Comparison of ENCODE assay signal across 1 cellular context in genomic region chr1:155061381-155062150, GRCh38.
TF ChIP-seq lines count a peak whose summit lies in the region.

No MANE protein-coding gene starts in this region.

TF ChIP-seq in GM12878, 131 proteins besides CTCF, POLR2A, EP300 and RAD21 (continued from another document and continues in another):
- TF ChIP-seq ETV6 (conservative IDR thresholded peaks at IDR 0.05 in 1 of 2, IDR thresholded peaks at IDR 0.05 in 1 of 2; ENCODE audit: borderline replicate concordance in 1 of 2, low read depth in 1 of 2) (no peak), CUX1 (IDR thresholded peaks at IDR 0.05; ENCODE audit: insufficient replicate concordance, low read depth, low read length) (no peak), RELA (IDR thresholded peaks at IDR 0.05; ENCODE audit: borderline replicate concordance, partially characterized antibody) (no peak), PAX5 (IDR thresholded peaks at IDR 0.05; ENCODE audit: borderline replicate concordance, low read depth, low read length) (0 out of 2 replicates have a peak, but pooled peaks have one; percentile 25), IKZF1 (conservative IDR thresholded peaks at IDR 0.05) (0 out of 2 replicates have a peak, but pooled peaks have one; percentile 21), ZNF24 (IDR thresholded peaks at IDR 0.05) (no peak), GABPA (IDR thresholded peaks at IDR 0.05; ENCODE audit: low read depth) (no peak), MYB (IDR thresholded peaks at IDR 0.05; ENCODE audit: borderline replicate concordance, low read depth, low read length) (no peak), ELK1 (IDR thresholded peaks at IDR 0.05; ENCODE audit: low read depth, low read length) (no peak), IKZF2 (IDR thresholded peaks at IDR 0.05) (0 out of 4 replicates have a peak, but pooled peaks of 1 of the 2 experiments have one; percentile 6), NFIC (IDR thresholded peaks at IDR 0.05; ENCODE audit: low read depth, low read length) (no peak), TBL1XR1 (IDR thresholded peaks at IDR 0.05; ENCODE audit: low read depth, low read length) (no peak; the same call in 1 of the 2 replicates), FOS (IDR thresholded peaks at IDR 0.05; ENCODE audit: borderline replicate concordance, extremely low read depth, insufficient read length) (no peak), STAT1 (conservative IDR thresholded peaks at IDR 0.05) (peak; percentile 18; the same call in 1 of the 2 replicates), SMAD1 (IDR thresholded peaks at IDR 0.05; ENCODE audit: low read depth, partially characterized antibody) (peak; percentile 78), ZNF207 (IDR thresholded peaks at IDR 0.05; ENCODE audit: borderline replicate concordance) (no peak), SUPT20H (IDR thresholded peaks at IDR 0.05; ENCODE audit: borderline replicate concordance, control insufficient read depth, low read depth, low read length) (no peak), MEF2B (IDR thresholded peaks at IDR 0.05; ENCODE audit: partially characterized antibody, poor library complexity, severe bottlenecking) (peak; percentile 98), RELB (IDR thresholded peaks at IDR 0.05; ENCODE audit: low read depth) (peak; percentile 14; the same call in 1 of the 2 replicates), CHD2 (IDR thresholded peaks at IDR 0.05; ENCODE audit: borderline replicate concordance, low read depth, low read length) (no peak), ZNF622 (IDR thresholded peaks at IDR 0.05) (no peak), PRDM15 (CRISPR knock-in tag; IDR thresholded peaks at IDR 0.05) (no peak), POLR2AphosphoS2 (IDR thresholded peaks at IDR 0.05; ENCODE audit: low read depth, low read length) (peak; percentile 51; the same call in 1 of the 2 replicates), ASH2L (IDR thresholded peaks at IDR 0.05; ENCODE audit: borderline replicate concordance, low read depth) (no peak), CBX5 (IDR thresholded peaks at IDR 0.05; ENCODE audit: low read depth) (no peak), PAX8 (IDR thresholded peaks at IDR 0.05) (no peak), NR2C1 (IDR thresholded peaks at IDR 0.05) (no peak), ATF7 (IDR thresholded peaks at IDR 0.05; ENCODE audit: low read depth) (no peak), BACH1 (IDR thresholded peaks at IDR 0.05; ENCODE audit: borderline replicate concordance) (no peak), ZNF384 (IDR thresholded peaks at IDR 0.05; ENCODE audit: borderline replicate concordance, low read depth, low read length) (no peak), SIN3A (IDR thresholded peaks at IDR 0.05; ENCODE audit: low read depth, low read length) (no peak), SMAD5 (IDR thresholded peaks at IDR 0.05; ENCODE audit: low read depth) (no peak), ATF2 (IDR thresholded peaks at IDR 0.05; ENCODE audit: low read length) (no peak), HDAC6 (IDR thresholded peaks at IDR 0.05; ENCODE audit: unreplicated experiment) (no peak), RFX5 (IDR thresholded peaks at IDR 0.05; ENCODE audit: low read depth, low read length) (no peak)
- TF ChIP-seq, protein P1, sequence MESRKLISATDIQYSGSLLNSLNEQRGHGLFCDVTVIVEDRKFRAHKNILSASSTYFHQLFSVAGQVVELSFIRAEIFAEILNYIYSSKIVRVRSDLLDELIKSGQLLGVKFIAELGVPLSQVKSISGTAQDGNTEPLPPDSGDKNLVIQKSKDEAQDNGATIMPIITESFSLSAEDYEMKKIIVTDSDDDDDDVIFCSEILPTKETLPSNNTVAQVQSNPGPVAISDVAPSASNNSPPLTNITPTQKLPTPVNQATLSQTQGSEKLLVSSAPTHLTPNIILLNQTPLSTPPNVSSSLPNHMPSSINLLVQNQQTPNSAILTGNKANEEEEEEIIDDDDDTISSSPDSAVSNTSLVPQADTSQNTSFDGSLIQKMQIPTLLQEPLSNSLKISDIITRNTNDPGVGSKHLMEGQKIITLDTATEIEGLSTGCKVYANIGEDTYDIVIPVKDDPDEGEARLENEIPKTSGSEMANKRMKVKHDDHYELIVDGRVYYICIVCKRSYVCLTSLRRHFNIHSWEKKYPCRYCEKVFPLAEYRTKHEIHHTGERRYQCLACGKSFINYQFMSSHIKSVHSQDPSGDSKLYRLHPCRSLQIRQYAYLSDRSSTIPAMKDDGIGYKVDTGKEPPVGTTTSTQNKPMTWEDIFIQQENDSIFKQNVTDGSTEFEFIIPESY (IDR thresholded peaks at IDR 0.05) = no peak
- TF ChIP-seq, protein P2, sequence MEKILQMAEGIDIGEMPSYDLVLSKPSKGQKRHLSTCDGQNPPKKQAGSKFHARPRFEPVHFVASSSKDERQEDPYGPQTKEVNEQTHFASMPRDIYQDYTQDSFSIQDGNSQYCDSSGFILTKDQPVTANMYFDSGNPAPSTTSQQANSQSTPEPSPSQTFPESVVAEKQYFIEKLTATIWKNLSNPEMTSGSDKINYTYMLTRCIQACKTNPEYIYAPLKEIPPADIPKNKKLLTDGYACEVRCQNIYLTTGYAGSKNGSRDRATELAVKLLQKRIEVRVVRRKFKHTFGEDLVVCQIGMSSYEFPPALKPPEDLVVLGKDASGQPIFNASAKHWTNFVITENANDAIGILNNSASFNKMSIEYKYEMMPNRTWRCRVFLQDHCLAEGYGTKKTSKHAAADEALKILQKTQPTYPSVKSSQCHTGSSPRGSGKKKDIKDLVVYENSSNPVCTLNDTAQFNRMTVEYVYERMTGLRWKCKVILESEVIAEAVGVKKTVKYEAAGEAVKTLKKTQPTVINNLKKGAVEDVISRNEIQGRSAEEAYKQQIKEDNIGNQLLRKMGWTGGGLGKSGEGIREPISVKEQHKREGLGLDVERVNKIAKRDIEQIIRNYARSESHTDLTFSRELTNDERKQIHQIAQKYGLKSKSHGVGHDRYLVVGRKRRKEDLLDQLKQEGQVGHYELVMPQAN (conservative IDR thresholded peaks at IDR 0.05) = no peak
- TF ChIP-seq, protein P3, sequence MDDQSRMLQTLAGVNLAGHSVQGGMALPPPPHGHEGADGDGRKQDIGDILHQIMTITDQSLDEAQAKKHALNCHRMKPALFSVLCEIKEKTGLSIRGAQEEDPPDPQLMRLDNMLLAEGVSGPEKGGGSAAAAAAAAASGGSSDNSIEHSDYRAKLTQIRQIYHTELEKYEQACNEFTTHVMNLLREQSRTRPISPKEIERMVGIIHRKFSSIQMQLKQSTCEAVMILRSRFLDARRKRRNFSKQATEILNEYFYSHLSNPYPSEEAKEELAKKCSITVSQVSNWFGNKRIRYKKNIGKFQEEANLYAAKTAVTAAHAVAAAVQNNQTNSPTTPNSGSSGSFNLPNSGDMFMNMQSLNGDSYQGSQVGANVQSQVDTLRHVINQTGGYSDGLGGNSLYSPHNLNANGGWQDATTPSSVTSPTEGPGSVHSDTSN (IDR thresholded peaks at IDR 0.05; ENCODE audit: insufficient replicate concordance, low read depth, low read length) = no peak
- TF ChIP-seq, protein P4, sequence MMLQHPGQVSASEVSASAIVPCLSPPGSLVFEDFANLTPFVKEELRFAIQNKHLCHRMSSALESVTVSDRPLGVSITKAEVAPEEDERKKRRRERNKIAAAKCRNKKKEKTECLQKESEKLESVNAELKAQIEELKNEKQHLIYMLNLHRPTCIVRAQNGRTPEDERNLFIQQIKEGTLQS (IDR thresholded peaks at IDR 0.05; ENCODE audit: borderline replicate concordance, extremely low read depth, low read depth, low read length) = no peak
